ENCODE assay signal across 1 cellular context in the genomic region with DNA sequence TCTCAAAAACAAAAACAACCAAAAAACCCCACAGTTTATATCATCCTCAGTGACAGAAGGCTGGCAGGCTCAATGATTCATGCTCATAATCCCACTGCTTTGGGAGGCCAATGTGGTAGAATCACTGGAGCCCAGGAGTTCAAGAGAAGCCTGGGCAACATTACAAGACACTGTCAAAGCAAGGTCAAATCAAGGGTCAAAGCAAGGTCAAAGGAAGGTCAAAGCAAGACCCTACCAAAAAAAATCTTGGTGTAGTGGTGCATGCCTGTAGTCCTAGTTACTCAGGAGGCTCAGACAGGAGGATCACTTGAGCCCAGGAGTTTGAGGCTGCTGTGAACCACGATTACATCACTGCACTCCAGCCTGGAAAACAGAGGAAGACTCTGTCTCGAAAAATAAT.
TF ChIP-seq lines count a peak whose summit lies in the region.

No MANE protein-coding gene starts in this region.

TF ChIP-seq in K562, 482 proteins besides CTCF, POLR2A, EP300 and RAD21:
- TF ChIP-seq TCF7L2 (IDR thresholded peaks at IDR 0.05; ENCODE audit: low read depth, low read length) = no peak
- TF ChIP-seq TRIM24 (IDR thresholded peaks at IDR 0.05) = 0 out of 4 replicates have a peak, but pooled peaks of 1 of the 2 experiments have one; percentile 8
- peak; percentile 93 for TF ChIP-seq ESRRA (IDR thresholded peaks at IDR 0.05; ENCODE audit: borderline replicate concordance, low read depth)
